In genomic region chr12:56631790-56632700, GRCh38 we compare ENCODE assay signal across 8 cellular contexts. TPM values are rescaled to one million over a fixed set of nuclear protein-coding genes. Genes with fewer than 3 reads are reported as not detected.
DNase-seq lines count a peak whose midpoint lies in the region; ATAC-seq, FAIRE-seq and TF ChIP-seq lines count a peak whose summit lies in the region.

No MANE protein-coding gene starts in this region.

- no peak overlapping the region for H2AFZ ChIP-seq in endothelial cell of umbilical vein (ENCODE audit: low read depth, low read length)

- H3K36me3 ChIP-seq in CD4-positive, CD25-positive, alpha-beta regulatory T cell (ENCODE audit: control insufficient read depth, insufficient read depth, low read length) = no peaks in the 10 kb centered on the region
- no peaks in the 10 kb centered on the region for H3K36me3 ChIP-seq in endothelial cell of umbilical vein (ENCODE audit: control insufficient read depth in 2 of 2, extremely low read depth in 1 of 2, insufficient read depth in 2 of 2, low read length in 2 of 2)

- H3K9me1 ChIP-seq in endothelial cell of umbilical vein (replicated peaks; ENCODE audit: control insufficient read depth, extremely low read depth, insufficient read depth, low read length) = no peaks in the 10 kb centered on the region

- CTCF ChIA-PET in endothelial cell of umbilical vein (lab: Charles Lee) = no interaction called here

- H3K9me3 Mint-ChIP-seq in CD4-positive, CD25-positive, alpha-beta regulatory T cell = peaks cover 0 to 1% (median 0%) of the 10 kb centered on the region in 7 donors
- H3K9me3 Mint-ChIP-seq in stimulated activated naive CD8-positive, alpha-beta T cell treated with anti-CD3 and anti-CD28 coated beads, Interleukin-15, amount 100 ng/mL, for 72 hours = no peaks in the 10 kb centered on the region

- dilution Hi-C loops in endothelial cell of umbilical vein (cut with MboI; ENCODE audit: extremely low pct_ligation_motif_present, low sequenced_read_pairs) = no loop called here

- no peaks in the 10 kb centered on the region for H4K20me1 ChIP-seq in endothelial cell of umbilical vein (replicated peaks; ENCODE audit: control insufficient read depth, extremely low read depth, insufficient read depth, low read length)

- peak overlapping the region; percentile 83 to 99 (median 90) for H3K4me3 Mint-ChIP-seq in CD4-positive, CD25-positive, alpha-beta regulatory T cell
- peak overlapping the region; percentile 92 to 94 for H3K4me3 Mint-ChIP-seq in stimulated activated naive CD8-positive, alpha-beta T cell treated with anti-CD3 and anti-CD28 coated beads, Interleukin-15, amount 100 ng/mL, for 72 hours

- H3K27me3 ChIP-seq in CD4-positive, CD25-positive, alpha-beta regulatory T cell (ENCODE audit: control insufficient read depth, insufficient read depth, low read length) = no peaks in the 10 kb centered on the region
- H3K27me3 ChIP-seq in endothelial cell of umbilical vein (ENCODE audit: control insufficient read depth in 2 of 2, insufficient read depth in 2 of 2, low read length in 2 of 2) = no peaks in the 10 kb centered on the region

- peak overlapping the region; percentile 80 for H3K4me3 ChIP-seq in CD4-positive, CD25-positive, alpha-beta regulatory T cell (ENCODE audit: low read depth, low read length)
- no peak overlapping the region for H3K4me3 ChIP-seq in endothelial cell of umbilical vein (replicated peaks in 1 of 3; ENCODE audit: insufficient read depth in 1 of 3, low read depth in 1 of 3, low read length in 3 of 3)

- no peak overlapping the region for H3K4me2 ChIP-seq in endothelial cell of umbilical vein (ENCODE audit: insufficient read depth, low read length)

- H3K9me3 ChIP-seq in CD4-positive, CD25-positive, alpha-beta regulatory T cell (ENCODE audit: control insufficient read depth in 2 of 2, low read length in 2 of 2) = no peaks in the 10 kb centered on the region
- no peaks in the 10 kb centered on the region for H3K9me3 ChIP-seq in endothelial cell of umbilical vein (replicated peaks; ENCODE audit: control insufficient read depth, insufficient read depth, low read length)

- no peaks in the 10 kb centered on the region for H3K27me3 Mint-ChIP-seq in CD4-positive, CD25-positive, alpha-beta regulatory T cell
- no peaks in the 10 kb centered on the region for H3K27me3 Mint-ChIP-seq in stimulated activated naive CD8-positive, alpha-beta T cell treated with anti-CD3 and anti-CD28 coated beads, Interleukin-15, amount 100 ng/mL, for 72 hours

- TF ChIP-seq CTCF in endothelial cell of umbilical vein (IDR thresholded peaks at IDR 0.05; ENCODE audit: extremely low read depth in 1 of 2, insufficient read depth in 1 of 2, low read depth in 1 of 2, low read length in 2 of 2) = no peak

- no peak for FAIRE-seq in endothelial cell of umbilical vein (lab: Jason Lieb, UNC)

- DNase-seq in CD4-positive, CD25-positive, alpha-beta regulatory T cell = peak; percentile 26 to 66 (median 57)
- DNase-seq in NCI-H510A (lab: John Stamatoyannopoulos, UW) (peak; percentile 52), activated T-cell treated with anti-CD3 and anti-CD28 coated beads for 1 hour (ENCODE audit: low read depth) (peak; percentile 33), endothelial cell of umbilical vein (ENCODE audit: low read depth, low spot score) (peak; percentile 50), mucosa of gallbladder (ENCODE audit: low spot score) (peak; percentile 59), HPDE6-E6E7 (ENCODE audit: extremely low spot score) (no peak)
- peak; percentile 47 to 60 for DNase-seq in stimulated activated naive CD8-positive, alpha-beta T cell treated with anti-CD3 and anti-CD28 coated beads, Interleukin-15, amount 100 ng/mL, for 72 hours

- H3K36me3 Mint-ChIP-seq in CD4-positive, CD25-positive, alpha-beta regulatory T cell = peaks cover 8% of the 10 kb centered on the region

- H3K27ac ChIP-seq in CD4-positive, CD25-positive, alpha-beta regulatory T cell (ENCODE audit: insufficient read depth, low read length, poor library complexity, severe bottlenecking) = peak overlapping the region; percentile 70
- H3K27ac ChIP-seq in endothelial cell of umbilical vein (ENCODE audit: insufficient read depth, low read depth, low read length) = no peak overlapping the region

- H3K79me2 ChIP-seq in endothelial cell of umbilical vein (ENCODE audit: control insufficient read depth, insufficient read depth, low read length) = peaks cover 45% of the 10 kb centered on the region

- no peak for ATAC-seq in CD4-positive, CD25-positive, alpha-beta regulatory T cell (ENCODE audit: low read depth in 2 of 2)
- ATAC-seq in GM21576 (IDR thresholded peaks at IDR 0.05; ENCODE audit: unreplicated experiment) = peak; percentile 21
- ATAC-seq in stimulated activated naive CD8-positive, alpha-beta T cell treated with anti-CD3 and anti-CD28 coated beads, Interleukin-15, amount 100 ng/mL, for 72 hours = no peak

- peaks cover 77% of the 10 kb centered on the region for H3K4me1 ChIP-seq in CD4-positive, CD25-positive, alpha-beta regulatory T cell (ENCODE audit: control insufficient read depth, insufficient read depth, low read length, poor library complexity, severe bottlenecking)
- H3K4me1 ChIP-seq in endothelial cell of umbilical vein (ENCODE audit: control insufficient read depth, extremely low read depth, insufficient read depth, low read length) = peaks cover 46% of the 10 kb centered on the region

- no peak for TF ChIP-seq POLR2A in endothelial cell of umbilical vein (IDR thresholded peaks at IDR 0.05; ENCODE audit: low read depth, low read length)

- H3K27ac Mint-ChIP-seq in CD4-positive, CD25-positive, alpha-beta regulatory T cell = peak overlapping the region; percentile 93 to 99 (median 93)
- H3K27ac Mint-ChIP-seq in stimulated activated naive CD8-positive, alpha-beta T cell treated with anti-CD3 and anti-CD28 coated beads, Interleukin-15, amount 100 ng/mL, for 72 hours = peak overlapping the region in 1 of 2 donors; percentile 75

- intact Hi-C loops in endothelial cell of umbilical vein (cut with micrococcal nuclease) = loop anchor here (2.0 kb wide), 1 partner anchor 893 kb away; no protein-coding TSS in a partner anchor

- peaks cover 9 to 80% (median 52%) of the 10 kb centered on the region in 4 donors for H3K4me1 Mint-ChIP-seq in CD4-positive, CD25-positive, alpha-beta regulatory T cell
- H3K4me1 Mint-ChIP-seq in stimulated activated naive CD8-positive, alpha-beta T cell treated with anti-CD3 and anti-CD28 coated beads, Interleukin-15, amount 100 ng/mL, for 72 hours = peaks cover 70% of the 10 kb centered on the region

- no peak overlapping the region for H3K9ac ChIP-seq in endothelial cell of umbilical vein (replicated peaks; ENCODE audit: extremely low read depth, insufficient read depth, low read length)

- POLR2A ChIA-PET in endothelial cell of umbilical vein (lab: Charles Lee) = no interaction called here

- BruUV-seq in endothelial cell of umbilical vein (replicated peaks; lab: Mats Ljungman, UMichigan) = no TSS peak

TF ChIP-seq in endothelial cell of umbilical vein, 7 proteins besides CTCF, POLR2A, EP300 and RAD21:
- TF ChIP-seq GATA2 (IDR thresholded peaks at IDR 0.05; ENCODE audit: insufficient read depth, insufficient read length, low read depth, low read length) (no peak), JUN (IDR thresholded peaks at IDR 0.05; ENCODE audit: borderline replicate concordance, insufficient read depth, insufficient read length, low read depth) (no peak), MAX (IDR thresholded peaks at IDR 0.05; ENCODE audit: insufficient read depth, insufficient read length) (no peak)

RNA-seq across cellular contexts. Expression of gene BAZ2A, which starts 1.9 kb away (rescaled TPM):
- 237 TPM for total RNA-seq in CD4-positive, CD25-positive, alpha-beta regulatory T cell
- polyA plus RNA-seq in CD4-positive, CD25-positive, alpha-beta regulatory T cell = 10 to 100 TPM; 22.2 to 30.2 (median 22.6) TPM
- total RNA-seq in endothelial cell of umbilical vein = 91.4 and 97.7 TPM in 2 replicates
- polyA plus RNA-seq in endothelial cell of umbilical vein = 49.8 and 56.0 TPM in 2 replicates
- polyA plus RNA-seq in endothelial cell of umbilical vein (2011; cell fraction: cytosol; rRNA removed) = 46.7 and 47.7 TPM in 2 replicates
- polyA plus RNA-seq in endothelial cell of umbilical vein (2011; cell fraction: nucleus; rRNA removed) = 192 and 263 TPM in 2 replicates
- 47.3 and 50.3 TPM in 2 replicates for polyA plus RNA-seq in endothelial cell of umbilical vein (2012)
- polyA minus RNA-seq in endothelial cell of umbilical vein = 241 and 260 TPM in 2 replicates
- 43.2 TPM for polyA minus RNA-seq in endothelial cell of umbilical vein (2011; cell fraction: cytosol; rRNA and poly(A)+ RNA removed)
- 147 and 206 TPM in 2 replicates for polyA minus RNA-seq in endothelial cell of umbilical vein (2011; cell fraction: nucleus; rRNA and poly(A)+ RNA removed)
- total RNA-seq in mucosa of gallbladder = 99.3 TPM

RNA-seq across cellular contexts. Expression of gene ATP5F1B, which starts 13.7 kb away (rescaled TPM):
- 277 TPM for total RNA-seq in CD4-positive, CD25-positive, alpha-beta regulatory T cell
- polyA plus RNA-seq in CD4-positive, CD25-positive, alpha-beta regulatory T cell = 1,000 to 10,000 TPM in 1 of 4 donors, 100 to 1,000 TPM in 3; 781 to 1,082 (median 867) TPM
- total RNA-seq in endothelial cell of umbilical vein = 520 and 590 TPM in 2 replicates
- 829 and 941 TPM in 2 replicates for polyA plus RNA-seq in endothelial cell of umbilical vein
- 770 and 805 TPM in 2 replicates for polyA plus RNA-seq in endothelial cell of umbilical vein (2011; cell fraction: cytosol; rRNA removed)
- polyA plus RNA-seq in endothelial cell of umbilical vein (2011; cell fraction: nucleus; rRNA removed) = 569 and 590 TPM in 2 replicates
- polyA plus RNA-seq in endothelial cell of umbilical vein (2012) = 848 and 969 TPM in 2 replicates
- polyA minus RNA-seq in endothelial cell of umbilical vein = 1,149 and 1,211 TPM in 2 replicates
- polyA minus RNA-seq in endothelial cell of umbilical vein (2011; cell fraction: cytosol; rRNA and poly(A)+ RNA removed) = 887 TPM
- 125 and 191 TPM in 2 replicates for polyA minus RNA-seq in endothelial cell of umbilical vein (2011; cell fraction: nucleus; rRNA and poly(A)+ RNA removed)
- total RNA-seq in mucosa of gallbladder = 558 TPM

RNA-seq across cellular contexts. Expression of gene PTGES3, which starts 56.0 kb away (rescaled TPM):
- total RNA-seq in CD4-positive, CD25-positive, alpha-beta regulatory T cell = 128 TPM
- 100 to 1,000 TPM; 276 to 321 (median 303) TPM for polyA plus RNA-seq in CD4-positive, CD25-positive, alpha-beta regulatory T cell
- total RNA-seq in endothelial cell of umbilical vein = 262 and 278 TPM in 2 replicates
- 33.4 and 48.5 TPM in 2 replicates for polyA plus RNA-seq in endothelial cell of umbilical vein
- polyA plus RNA-seq in endothelial cell of umbilical vein (2011; cell fraction: cytosol; rRNA removed) = 73.3 and 77.3 TPM in 2 replicates
- 37.5 and 49.3 TPM in 2 replicates for polyA plus RNA-seq in endothelial cell of umbilical vein (2011; cell fraction: nucleus; rRNA removed)
- 239 and 400 TPM in 2 replicates for polyA plus RNA-seq in endothelial cell of umbilical vein (2012)
- 21.7 and 27.4 TPM in 2 replicates for polyA minus RNA-seq in endothelial cell of umbilical vein
- 119 TPM for polyA minus RNA-seq in endothelial cell of umbilical vein (2011; cell fraction: cytosol; rRNA and poly(A)+ RNA removed)
- polyA minus RNA-seq in endothelial cell of umbilical vein (2011; cell fraction: nucleus; rRNA and poly(A)+ RNA removed) = 26.1 and 27.9 TPM in 2 replicates
- total RNA-seq in mucosa of gallbladder = 201 TPM
